Comparison of ENCODE assay signal across 9 cellular contexts in the genomic region with DNA sequence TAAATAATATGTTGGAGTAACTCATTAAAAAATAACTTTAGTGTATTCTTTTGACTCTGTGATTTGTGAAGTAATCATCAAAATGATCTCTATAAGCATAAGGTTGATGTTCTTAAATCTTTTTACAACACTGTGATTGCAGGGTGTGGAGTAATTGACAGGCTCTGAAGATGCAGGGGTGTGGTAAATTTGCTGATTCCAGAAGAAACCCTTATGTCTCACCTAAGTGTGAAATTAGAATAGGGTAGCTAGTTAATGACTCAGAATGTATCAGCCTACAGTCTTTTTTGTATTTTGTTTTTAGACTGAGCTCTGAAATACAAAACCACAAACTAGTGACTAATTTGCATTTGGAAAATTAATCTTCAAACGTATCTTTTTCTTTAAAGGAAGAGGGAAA. TPM values are rescaled to one million over a fixed set of nuclear protein-coding genes. Genes with fewer than 3 reads are reported as not detected.
A peak's percentile ranks its signal among the peaks of the same experiment; 100 is the strongest.
DNase-seq lines count a peak whose midpoint lies in the region; ATAC-seq and TF ChIP-seq lines count a peak whose summit lies in the region.
"Had no signal": no experiment of that assay in that cellular context is flagged by ENCODE, and none has a peak within 500 bp of the region (broad histone marks: within the 10 kb centered on the region; RNA-seq: fewer than 3 reads in every experiment).

No MANE protein-coding gene starts in this region.

- DNase-seq in GM13977 (ENCODE audit: low spot score) (peak; percentile 38), HPDE6-E6E7 (ENCODE audit: extremely low spot score) (peak; percentile 63), fibroblast of peridontal ligament (ENCODE audit: extremely low read depth) (peak; percentile 30), HuH-7.5 (ENCODE audit: low spot score) (no peak), dermis blood vessel endothelial cell (no peak), NCI-H2196 treated with DMSO at 0.1 percent for 48 hours (lab: John Stamatoyannopoulos, UW; ENCODE audit: unreplicated experiment) (no peak), SHP77 treated with DMSO at 0.1 percent for 48 hours (lab: John Stamatoyannopoulos, UW) (no peak)
- DNase-seq: heart left ventricle had no signal

- ATAC-seq in GM21515 (IDR thresholded peaks at IDR 0.05; ENCODE audit: unreplicated experiment), result peak; percentile 53
- ATAC-seq: heart left ventricle had no signal

- no peak for TF ChIP-seq CTCF in GM13977 (IDR thresholded peaks at IDR 0.05; ENCODE audit: extremely low read depth, insufficient read depth, missing control alignments)

- in situ Hi-C loops in GM13977 (cut with MboI; ENCODE audit: low pct_unique_long_range_greater_than_20kb, low sequenced_read_pairs, unreplicated experiment), result no loop called here

RNA-seq across cellular contexts. Expression of a gene that starts 5.9 kb away (rescaled TPM):
- total RNA-seq in dermis blood vessel endothelial cell, result 28.9 and 44.4 TPM in 2 replicates

RNA-seq across cellular contexts. Expression of a gene that starts 44.5 kb away (rescaled TPM):
- 32.3 and 36.2 TPM in 2 replicates for total RNA-seq in dermis blood vessel endothelial cell

RNA-seq across cellular contexts. Expression of a gene that starts 45.9 kb away (rescaled TPM):
- total RNA-seq in dermis blood vessel endothelial cell, result 9.0 and 12.5 TPM in 2 replicates

Comparison
In these comparisons a context has a peak if more than half of its experiments do, and no peak if none do; other contexts are left out.
1. DNase-seq: peak in GM13977 (single experiment), HPDE6-E6E7 (single experiment) and fibroblast of peridontal ligament (single experiment); none in HuH-7.5 (single experiment), dermis blood vessel endothelial cell (single experiment), NCI-H2196 treated with DMSO at 0.1 percent for 48 hours (single experiment) and SHP77 treated with DMSO at 0.1 percent for 48 hours (single experiment).